ENCODE assay signal across 1 cellular context in the genomic region with DNA sequence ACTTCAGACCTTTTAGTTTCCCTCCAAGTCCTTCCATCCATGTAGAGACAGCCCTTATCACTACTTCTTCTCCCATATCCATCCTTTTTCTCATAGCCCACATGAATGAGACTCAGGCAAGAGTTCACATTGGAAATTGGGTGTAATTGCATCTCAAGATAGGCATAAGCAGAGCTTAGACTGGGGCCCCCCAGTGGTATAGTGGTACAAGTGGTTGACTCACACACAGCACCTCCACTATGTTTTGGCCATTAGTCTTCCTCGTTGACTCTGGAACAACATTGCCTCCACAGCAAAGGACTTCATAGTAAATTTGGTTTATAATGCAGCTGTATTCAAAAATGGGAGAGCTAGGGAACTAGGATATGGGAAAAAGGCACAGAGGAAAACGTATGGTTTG.
TF ChIP-seq lines count a peak whose summit lies in the region.

No MANE protein-coding gene starts in this region.

TF ChIP-seq in K562, 482 proteins besides CTCF, POLR2A, EP300 and RAD21:
- TF ChIP-seq, protein P1, sequence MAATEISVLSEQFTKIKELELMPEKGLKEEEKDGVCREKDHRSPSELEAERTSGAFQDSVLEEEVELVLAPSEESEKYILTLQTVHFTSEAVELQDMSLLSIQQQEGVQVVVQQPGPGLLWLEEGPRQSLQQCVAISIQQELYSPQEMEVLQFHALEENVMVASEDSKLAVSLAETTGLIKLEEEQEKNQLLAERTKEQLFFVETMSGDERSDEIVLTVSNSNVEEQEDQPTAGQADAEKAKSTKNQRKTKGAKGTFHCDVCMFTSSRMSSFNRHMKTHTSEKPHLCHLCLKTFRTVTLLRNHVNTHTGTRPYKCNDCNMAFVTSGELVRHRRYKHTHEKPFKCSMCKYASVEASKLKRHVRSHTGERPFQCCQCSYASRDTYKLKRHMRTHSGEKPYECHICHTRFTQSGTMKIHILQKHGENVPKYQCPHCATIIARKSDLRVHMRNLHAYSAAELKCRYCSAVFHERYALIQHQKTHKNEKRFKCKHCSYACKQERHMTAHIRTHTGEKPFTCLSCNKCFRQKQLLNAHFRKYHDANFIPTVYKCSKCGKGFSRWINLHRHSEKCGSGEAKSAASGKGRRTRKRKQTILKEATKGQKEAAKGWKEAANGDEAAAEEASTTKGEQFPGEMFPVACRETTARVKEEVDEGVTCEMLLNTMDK (IDR thresholded peaks at IDR 0.05; ENCODE audit: borderline replicate concordance, insufficient read depth, low read depth, low read length, poor library complexity, severe bottlenecking), result peak; percentile 12
- no peak for TF ChIP-seq TAF9B (IDR thresholded peaks at IDR 0.05; ENCODE audit: partially characterized antibody)
